ENCODE assay signal across 26 cellular contexts in the genomic region with DNA sequence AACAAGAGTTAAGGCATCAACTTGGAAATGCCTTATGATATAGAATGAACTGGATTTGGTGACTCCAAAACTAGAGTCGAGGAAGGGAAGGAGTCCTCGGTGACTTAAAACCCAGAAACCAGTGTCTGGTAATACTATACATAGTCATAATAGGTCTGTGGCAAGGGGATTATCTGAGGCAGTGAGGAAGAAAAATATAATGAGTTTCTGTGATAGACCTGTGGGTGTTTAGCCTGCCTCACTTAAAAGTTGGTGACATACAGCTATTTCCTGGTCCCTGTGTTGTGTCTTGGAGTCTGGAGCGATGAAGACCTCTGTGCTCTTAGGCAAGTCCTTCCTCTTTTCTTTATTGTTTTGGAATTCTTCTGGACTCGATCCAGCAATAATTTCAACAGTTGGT.
"Had no signal": no experiment of that assay in that cellular context is flagged by ENCODE, and none has a peak within 500 bp of the region (broad histone marks: within the 10 kb centered on the region; RNA-seq: fewer than 3 reads in every experiment).

No MANE protein-coding gene starts in this region.

- H3K27ac ChIP-seq: left ventricle myocardium inferior, ovary, right atrium auricular region, right lobe of liver, stomach, testis, thyroid gland, transverse colon, upper lobe of left lung, vagina had no signal

- H3K36me3 ChIP-seq: left ventricle myocardium inferior, ovary, right atrium auricular region, right lobe of liver, stomach, thyroid gland, transverse colon, upper lobe of left lung, vagina had no signal

- H3K27me3 ChIP-seq: ovary, right atrium auricular region, right lobe of liver, stomach, testis, thyroid gland, transverse colon, upper lobe of left lung, vagina had no signal

- H3K4me2 ChIP-seq: smooth muscle cell had no signal

- ATAC-seq: mucosa of descending colon; naive thymus-derived CD4-positive, alpha-beta T cell; natural killer cell treated with Interleukin-12 subunit alpha and Interleukin-12 subunit beta and Interleukin-15 and Interleukin-18, amount 100 ng/mL, for 72 hours; right lobe of liver; stimulated activated naive B cell treated with anti-CD40 and anti-IgM and Interleukin-4, amounts not matched to agents 10 μg/mL and 1 μg/mL and 100 μg/mL, for 72 hours; stimulated activated naive CD8-positive, alpha-beta T cell treated with anti-CD3 and anti-CD28 coated beads, Interleukin-15, Interleukin-2, amounts not matched to agents 100 U/mL and 50 U/mL, for 24 hours had no signal

- DNase-seq: hypothalamus; immature natural killer cell; kidney; left ventricle myocardium inferior; midbrain; mucosa of descending colon; naive thymus-derived CD4-positive, alpha-beta T cell; ovary; right lobe of liver; stimulated activated CD4-positive, alpha-beta T cell treated with anti-CD3 and anti-CD28 coated beads, Interleukin-1b, Interleukin-23, amount 100 ng/mL, for 48 hours; stimulated activated CD4-positive, alpha-beta T cell treated with anti-CD3 and anti-CD28 coated beads, Interleukin-2, amount 100 ng/mL, for 48 hours; stimulated activated CD4-positive, alpha-beta T cell treated with anti-CD3 and anti-CD28 coated beads, Interleukin-4, amount 100 ng/mL, for 4 hours; stimulated activated CD8-positive, alpha-beta memory T cell treated with anti-CD3 and anti-CD28 coated beads, Interleukin-4, amount 100 ng/mL, for 48 hours; stimulated activated naive B cell treated with anti-CD40 and anti-IgM and Interleukin-4, amounts not matched to agents 10 μg/mL and 1 μg/mL and 100 μg/mL, for 72 hours; stimulated activated naive CD8-positive, alpha-beta T cell treated with anti-CD3 and anti-CD28 coated beads, Interleukin-15, Interleukin-2, amounts not matched to agents 100 U/mL and 50 U/mL, for 24 hours; stomach; testis; thyroid gland; transverse colon; upper lobe of left lung had no signal

- H3K4me3 ChIP-seq: left ventricle myocardium inferior, lung, mucosa of descending colon, ovary, right atrium auricular region, right lobe of liver, smooth muscle cell, stomach, testis, thyroid gland, transverse colon, upper lobe of left lung, vagina had no signal

- H3K9me3 ChIP-seq: left ventricle myocardium inferior, mucosa of descending colon, ovary, right atrium auricular region, right lobe of liver, stomach, testis, thyroid gland, transverse colon, upper lobe of left lung, vagina had no signal

- FAIRE-seq: islet of Langerhans, kidney had no signal

- H3K4me1 ChIP-seq: right atrium auricular region, right lobe of liver, testis, thyroid gland had no signal
